ENCODE assay signal across 10 cellular contexts in genomic region chr2:161063946-161064306, GRCh38.
DNase-seq lines count a peak whose midpoint lies in the region; ATAC-seq, FAIRE-seq and TF ChIP-seq lines count a peak whose summit lies in the region.
"Had no signal": no experiment of that assay in that cellular context is flagged by ENCODE, and none has a peak within 500 bp of the region (broad histone marks: within the 10 kb centered on the region; RNA-seq: fewer than 3 reads in every experiment).

No MANE protein-coding gene starts in this region.

- no peak for TF ChIP-seq RAD21 in HepG2 (CRISPR knock-in tag; IDR thresholded peaks at IDR 0.05)

- FAIRE-seq in HepG2 (lab: Jason Lieb, UNC), result no peak
- FAIRE-seq: small intestine had no signal

- ATAC-seq in GM18861 (IDR thresholded peaks at IDR 0.05; ENCODE audit: unreplicated experiment), result peak; percentile 17
- peak; percentile 24 for ATAC-seq in GM21825 (IDR thresholded peaks at IDR 0.05; ENCODE audit: unreplicated experiment)
- ATAC-seq in HG03565 (IDR thresholded peaks at IDR 0.05; ENCODE audit: unreplicated experiment), result peak; percentile 15
- ATAC-seq in HepG2, result peak; percentile 57

- H3K4me3 ChIP-seq in HepG2 (replicated peaks in 1 of 3; ENCODE audit: insufficient read depth in 1 of 3, low read depth in 2 of 3, low read length in 3 of 3), result no peak overlapping the region

- WGBS in HepG2 (ENCODE audit: low lambda C conversion rate), result 3% methylated on average over 2 of the region's 2 CpGs

- peaks cover 8% of the 10 kb centered on the region; the same call in 1 of the 2 replicates for H3K4me1 ChIP-seq in HepG2 (ENCODE audit: insufficient read depth, low read length)

- H3K9ac ChIP-seq in HepG2 (ENCODE audit: insufficient read depth, low read depth, low read length), result no peak overlapping the region

- TF ChIP-seq CTCF in HepG2 (CRISPR knock-in tag; IDR thresholded peaks at IDR 0.05), result no peak

- no peaks in the 10 kb centered on the region for H3K79me2 ChIP-seq in HepG2 (ENCODE audit: insufficient read depth, low read length)

- H3K27me3 ChIP-seq in HepG2 (ENCODE audit: control insufficient read depth in 1 of 2, insufficient read depth in 2 of 2, low read length in 2 of 2), result no peaks in the 10 kb centered on the region
- H3K27me3 ChIP-seq: ascending aorta had no signal

- H3K9me3 ChIP-seq in HepG2 (ENCODE audit: low read length), result no peaks in the 10 kb centered on the region
- H3K9me3 ChIP-seq: ascending aorta had no signal

- TF ChIP-seq EP300 in HepG2 (IDR thresholded peaks at IDR 0.05; ENCODE audit: low read depth in 2 of 2, low read length in 2 of 2) (no peak), HepG2 (CRISPR knock-in tag; IDR thresholded peaks at IDR 0.05; ENCODE audit: borderline replicate concordance) (no peak)

- H3K36me3 ChIP-seq in HepG2 (replicated peaks in 1 of 2; ENCODE audit: control insufficient read depth in 1 of 2, insufficient read depth in 2 of 2, low read length in 2 of 2), result no peaks in the 10 kb centered on the region
- H3K36me3 ChIP-seq: ascending aorta had no signal

- peak overlapping the region; percentile 49 for H2AFZ ChIP-seq in HepG2 (ENCODE audit: low read length)

- POLR2A ChIA-PET in HepG2 (lab: Yijun Ruan, JAX), result interaction anchor here (0.7 to 1.3 kb wide), 2 partner anchors 96 to 794 kb away, joined by 3 to 5 read pairs; partner anchors contain the start of gene TANK

- H4K20me1 ChIP-seq in HepG2 (ENCODE audit: insufficient read depth, low read length), result no peaks in the 10 kb centered on the region

- BruUV-seq in HepG2 (replicated peaks; lab: Mats Ljungman, UMichigan), result no TSS peak

- no peak overlapping the region for H3K27ac ChIP-seq in HepG2 (ENCODE audit: extremely low read length, insufficient read depth, low read length)
- H3K27ac ChIP-seq: ascending aorta had no signal

- intact Hi-C loops in HepG2 (cut with micrococcal nuclease; ENCODE audit: unreplicated experiment), result loop anchor here (1.0 to 5.0 kb wide), 4 partner anchors 72 to 976 kb away; partner anchors contain the start of gene TANK

- H3K4me2 ChIP-seq in HepG2 (ENCODE audit: low read depth, low read length), result no peak overlapping the region

- CTCF ChIA-PET in HepG2 (lab: Yijun Ruan, JAX; ENCODE audit: low intra/inter-chr PET ratio, low total read pairs), result interaction anchor here (0.8 to 1.4 kb wide), 4 partner anchors 159 to 976 kb away, joined by 3 to 4 read pairs (median 3); no protein-coding TSS in a partner anchor

- in situ Hi-C loops in HepG2 (cut with HindIII; ENCODE audit: extremely low pct_ligation_motif_present, low pct_unique_long_range_greater_than_20kb), result no loop called here

- no peak for DNase-seq in HepG2 (ENCODE audit: low spot score)
- DNase-seq in NCI-H446 treated with DMSO at 0.1 percent for 48 hours (lab: John Stamatoyannopoulos, UW), result no peak
- no peak for DNase-seq in NCI-H1694 (lab: John Stamatoyannopoulos, UW)
- DNase-seq in SW480 (ENCODE audit: low spot score), result no peak
- DNase-seq in inferior parietal cortex (ENCODE audit: extremely low spot score), result no peak

- TF ChIP-seq POLR2A in HepG2 (IDR thresholded peaks at IDR 0.05; ENCODE audit: insufficient read depth in 1 of 2, low read depth in 2 of 2, low read length in 2 of 2), result no peak

TF ChIP-seq in HepG2, 621 proteins besides CTCF, POLR2A, EP300 and RAD21:
- TF ChIP-seq HNRNPK (IDR thresholded peaks at IDR 0.05; ENCODE audit: low read depth, low read length, poor library complexity, severe bottlenecking) (no peak), ZMYM4 (CRISPR knock-in tag; IDR thresholded peaks at IDR 0.05) (no peak), ZNF598 (CRISPR knock-in tag; IDR thresholded peaks at IDR 0.05; ENCODE audit: borderline replicate concordance) (no peak), GATAD1 (CRISPR knock-in tag; IDR thresholded peaks at IDR 0.05) (no peak), MAFK (conservative IDR thresholded peaks at IDR 0.05 in 1 of 2, IDR thresholded peaks at IDR 0.05 in 1 of 2; ENCODE audit: low read length in 2 of 2) (0 out of 4 replicates have a peak, but pooled peaks have one; percentile 7 to 19), SIX1 (CRISPR knock-in tag; IDR thresholded peaks at IDR 0.05; ENCODE audit: borderline replicate concordance) (0 out of 2 replicates have a peak, but pooled peaks have one; percentile 7), RXRB (CRISPR knock-in tag; IDR thresholded peaks at IDR 0.05; ENCODE audit: borderline replicate concordance) (no peak), U2AF1 (optimal IDR thresholded peaks at IDR 0.05; ENCODE audit: low read depth, low read length) (no peak), KDM5A (IDR thresholded peaks at IDR 0.05; ENCODE audit: borderline replicate concordance, low read length) (no peak)
- TF ChIP-seq, protein P1, sequence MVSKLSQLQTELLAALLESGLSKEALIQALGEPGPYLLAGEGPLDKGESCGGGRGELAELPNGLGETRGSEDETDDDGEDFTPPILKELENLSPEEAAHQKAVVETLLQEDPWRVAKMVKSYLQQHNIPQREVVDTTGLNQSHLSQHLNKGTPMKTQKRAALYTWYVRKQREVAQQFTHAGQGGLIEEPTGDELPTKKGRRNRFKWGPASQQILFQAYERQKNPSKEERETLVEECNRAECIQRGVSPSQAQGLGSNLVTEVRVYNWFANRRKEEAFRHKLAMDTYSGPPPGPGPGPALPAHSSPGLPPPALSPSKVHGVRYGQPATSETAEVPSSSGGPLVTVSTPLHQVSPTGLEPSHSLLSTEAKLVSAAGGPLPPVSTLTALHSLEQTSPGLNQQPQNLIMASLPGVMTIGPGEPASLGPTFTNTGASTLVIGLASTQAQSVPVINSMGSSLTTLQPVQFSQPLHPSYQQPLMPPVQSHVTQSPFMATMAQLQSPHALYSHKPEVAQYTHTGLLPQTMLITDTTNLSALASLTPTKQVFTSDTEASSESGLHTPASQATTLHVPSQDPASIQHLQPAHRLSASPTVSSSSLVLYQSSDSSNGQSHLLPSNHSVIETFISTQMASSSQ (IDR thresholded peaks at IDR 0.05; ENCODE audit: low read depth), result no peak
- TF ChIP-seq, protein P1 (CRISPR knock-in tag; IDR thresholded peaks at IDR 0.05; ENCODE audit: borderline replicate concordance), result no peak
